14 cellular contexts compared by ENCODE assay signal in the genomic region with DNA sequence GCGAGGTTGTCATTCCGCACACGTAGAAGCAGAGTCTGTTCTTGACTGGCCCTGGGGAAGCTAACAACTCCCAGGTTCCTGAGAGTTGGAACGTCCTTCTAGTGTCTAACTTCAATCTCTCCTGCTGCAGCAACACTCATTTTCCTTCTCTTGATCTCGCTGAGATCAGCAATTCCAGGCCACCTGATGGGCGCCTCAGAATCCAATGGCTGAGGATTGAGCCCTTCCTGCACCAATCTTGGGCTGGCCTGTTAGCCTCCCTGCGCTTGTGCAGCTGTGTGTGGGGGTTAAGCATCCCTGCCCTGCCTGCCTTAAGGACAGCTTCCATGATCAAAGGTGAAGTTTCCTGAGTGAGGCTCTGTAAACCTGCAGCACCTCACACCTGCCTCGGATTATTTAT.
"Had no signal": no experiment of that assay in that cellular context is flagged by ENCODE, and none has a peak within 500 bp of the region (broad histone marks: within the 10 kb centered on the region; RNA-seq: fewer than 3 reads in every experiment).

No MANE protein-coding gene starts in this region.

- H3K36me3 ChIP-seq: brain microvascular endothelial cell, pancreas, sigmoid colon, thoracic aorta, upper lobe of right lung had no signal

- H3K4me3 ChIP-seq: pancreas, sigmoid colon, upper lobe of right lung had no signal

- ATAC-seq: activated CD4-positive, alpha-beta T cell treated with anti-CD3 and anti-CD28 coated beads for 36 hours; stimulated activated memory B cell treated with anti-CD40 and anti-IgM and Interleukin-4, amounts not matched to agents 10 μg/mL and 1 μg/mL and 100 μg/mL, for 72 hours; upper lobe of right lung had no signal

- H3K27ac ChIP-seq: brain microvascular endothelial cell, pancreas, upper lobe of right lung, VCaP had no signal

- H3K27me3 ChIP-seq: brain microvascular endothelial cell, pancreas, sigmoid colon, upper lobe of right lung had no signal

- DNase-seq: activated CD4-positive, alpha-beta T cell treated with anti-CD3 and anti-CD28 coated beads for 36 hours; activated CD4-positive, alpha-beta T cell treated with anti-CD3 and anti-CD28 coated beads, Interleukin-2, amount 50 U/mL, for 48 hours; activated naive CD8-positive, alpha-beta T cell treated with anti-CD3 and anti-CD28 coated beads for 36 hours; cortex of kidney; immature natural killer cell; kidney glomerular epithelial cell; stimulated activated CD4-positive, alpha-beta T cell treated with anti-CD3 and anti-CD28 coated beads, Interleukin-4, amount 100 ng/mL, for 4 hours; upper lobe of right lung had no signal

- H3K9me3 ChIP-seq: pancreas, sigmoid colon, thoracic aorta, upper lobe of right lung had no signal
